ENCODE assay signal across 9 cellular contexts in genomic region chrX:115226929-115227328, GRCh38. TPM values are rescaled to one million over a fixed set of nuclear protein-coding genes. Genes with fewer than 3 reads are reported as not detected.
DNase-seq lines count a peak whose midpoint lies in the region; ATAC-seq and TF ChIP-seq lines count a peak whose summit lies in the region.
"Had no signal": no experiment of that assay in that cellular context is flagged by ENCODE, and none has a peak within 500 bp of the region (broad histone marks: within the 10 kb centered on the region; RNA-seq: fewer than 3 reads in every experiment).

No MANE protein-coding gene starts in this region.

- TF ChIP-seq CTCF in chondrocyte (IDR thresholded peaks at IDR 0.05) (peak; percentile 78), gastrocnemius medialis (IDR thresholded peaks at IDR 0.05 in 4 of 5, conservative IDR thresholded peaks at IDR 0.05 in 1 of 5) (no peak)

- peaks cover 8% of the 10 kb centered on the region for H3K4me1 Mint-ChIP-seq in chondrocyte (ENCODE audit: low read depth)
- H3K4me1 Mint-ChIP-seq in immature natural killer cell, result no peaks in the 10 kb centered on the region

- no peaks in the 10 kb centered on the region for H3K36me3 ChIP-seq in gastrocnemius medialis

- in situ Hi-C loops in gastrocnemius medialis (cut with MboI; ENCODE audit: low sequenced_read_pairs in 4 of 4), result loop anchor here in 1 of 4 donors (25.0 kb wide), 1 partner anchor 110 kb away; no protein-coding TSS in a partner anchor

- no peaks in the 10 kb centered on the region for H3K4me1 ChIP-seq in gastrocnemius medialis

- DNase-seq in DMS79 treated with DMSO at 0.1 percent for 48 hours (lab: John Stamatoyannopoulos, UW) (peak; percentile 4), DMS79 (lab: John Stamatoyannopoulos, UW) (no peak), NCI-H146 treated with DMSO at 0.1 percent for 48 hours (lab: John Stamatoyannopoulos, UW; ENCODE audit: unreplicated experiment) (peak; percentile 9), chondrocyte (ENCODE audit: low spot score) (no peak), putamen (ENCODE audit: low spot score) (peak; percentile 13), gastrocnemius medialis (no peak), immature natural killer cell (no peak)
- DNase-seq: right cardiac atrium had no signal

- H3K36me3 Mint-ChIP-seq in chondrocyte (ENCODE audit: low read depth) (peaks cover 4% of the 10 kb centered on the region), immature natural killer cell (no peaks in the 10 kb centered on the region)

- no peaks in the 10 kb centered on the region for H3K9me3 Mint-ChIP-seq in chondrocyte (ENCODE audit: low read depth)
- H3K9me3 Mint-ChIP-seq in immature natural killer cell, result no peaks in the 10 kb centered on the region

- no peak for TF ChIP-seq POLR2A in gastrocnemius medialis (IDR thresholded peaks at IDR 0.05)

- intact Hi-C loops in gastrocnemius medialis (cut with DNase I; ENCODE audit: low total_unique reads), result no loop called here

- no peaks in the 10 kb centered on the region for H3K27me3 Mint-ChIP-seq in chondrocyte (ENCODE audit: low read depth)
- H3K27me3 Mint-ChIP-seq in immature natural killer cell (ENCODE audit: low read depth in 3 of 3), result peaks cover 0 to 8% (median 4%) of the 10 kb centered on the region in 3 donors

- H3K27me3 ChIP-seq in gastrocnemius medialis, result peaks cover 0 to 19% (median 6%) of the 10 kb centered on the region in 3 donors

- H3K4me3 Mint-ChIP-seq in chondrocyte (ENCODE audit: unreplicated experiment) (no peak overlapping the region), immature natural killer cell (no peak overlapping the region)

- H3K27ac ChIP-seq in gastrocnemius medialis, result no peak overlapping the region

- H3K4me3 ChIP-seq in gastrocnemius medialis, result no peak overlapping the region

- ATAC-seq in GM18517 (IDR thresholded peaks at IDR 0.05; ENCODE audit: unreplicated experiment) (no peak), gastrocnemius medialis (no peak)

- no peaks in the 10 kb centered on the region for H3K9me3 ChIP-seq in gastrocnemius medialis

- H3K27ac Mint-ChIP-seq in chondrocyte (ENCODE audit: unreplicated experiment), result no peak overlapping the region
- H3K27ac Mint-ChIP-seq in immature natural killer cell, result no peak overlapping the region

RNA-seq across cellular contexts. Expression of gene LRCH2, which starts 7.0 kb away (rescaled TPM):
- total RNA-seq in chondrocyte (10.5 to 11.6 TPM (median 11.1 TPM) in 3 replicates), gastrocnemius medialis (under 1 TPM; 0.44 to 0.71 (median 0.47) TPM)
- polyA plus RNA-seq in immature natural killer cell, result not detected

RNA-seq across cellular contexts. Expression of gene RBMXL3, which starts 37.7 kb away (rescaled TPM):
- total RNA-seq in chondrocyte (not detected in 3 replicates), gastrocnemius medialis (not detected)
- not detected for polyA plus RNA-seq in immature natural killer cell
- total RNA-seq: right cardiac atrium had no signal
- polyA plus RNA-seq: right cardiac atrium had no signal

Comparison
In these comparisons a context has a peak if more than half of its experiments do, and no peak if none do; other contexts are left out.
1. DNase-seq: peak in DMS79 treated with DMSO at 0.1 percent for 48 hours (single experiment), NCI-H146 treated with DMSO at 0.1 percent for 48 hours (single experiment) and putamen (single experiment); none in DMS79 (single experiment), chondrocyte (single experiment), gastrocnemius medialis (0 of 2) and immature natural killer cell (0 of 3).